Comparison of ENCODE assay signal across 8 cellular contexts in genomic region chr6:127342946-127343752, GRCh38. TPM values are rescaled to one million over a fixed set of nuclear protein-coding genes. Genes with fewer than 3 reads are reported as not detected.
DNase-seq lines count a peak whose midpoint lies in the region; ATAC-seq and TF ChIP-seq lines count a peak whose summit lies in the region.

A gene with protein sequence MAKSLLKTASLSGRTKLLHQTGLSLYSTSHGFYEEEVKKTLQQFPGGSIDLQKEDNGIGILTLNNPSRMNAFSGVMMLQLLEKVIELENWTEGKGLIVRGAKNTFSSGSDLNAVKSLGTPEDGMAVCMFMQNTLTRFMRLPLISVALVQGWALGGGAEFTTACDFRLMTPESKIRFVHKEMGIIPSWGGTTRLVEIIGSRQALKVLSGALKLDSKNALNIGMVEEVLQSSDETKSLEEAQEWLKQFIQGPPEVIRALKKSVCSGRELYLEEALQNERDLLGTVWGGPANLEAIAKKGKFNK (minus strand): TSS chr6:127343609. CDS start chr6:127331028, 12,581 bp downstream.

- H3K27ac ChIP-seq in Peyer's patch: peak within 1 kb of the TSS; percentile 77 to 90 (median 82)

- no peak for TF ChIP-seq RAD21 in Ishikawa (IDR thresholded peaks at IDR 0.05; ENCODE audit: low read depth)

- ATAC-seq in GM21619 (IDR thresholded peaks at IDR 0.05; ENCODE audit: unreplicated experiment): peak; percentile 77
- peak; percentile 87 to 90 for ATAC-seq in activated T-cell treated with anti-CD3 and anti-CD28 coated beads, Interleukin-2, amount 50 U/mL, for 72 hours (replicated peaks in 1 of 2)
- peak; percentile 89 to 90 for ATAC-seq in natural killer cell treated with Interleukin-12 subunit alpha and Interleukin-12 subunit beta and Interleukin-15 and Interleukin-18, amount 100 ng/mL, for 72 hours

- H3K27me3 Mint-ChIP-seq in activated T-cell treated with anti-CD3 and anti-CD28 coated beads, Interleukin-2, amount 50 U/mL, for 72 hours (ENCODE audit: low read depth): no peaks in the 10 kb centered on the region
- H3K27me3 Mint-ChIP-seq in natural killer cell treated with Interleukin-12 subunit alpha and Interleukin-12 subunit beta and Interleukin-15 and Interleukin-18, amount 100 ng/mL, for 72 hours: no peaks in the 10 kb centered on the region

- H3K36me3 Mint-ChIP-seq in activated T-cell treated with anti-CD3 and anti-CD28 coated beads, Interleukin-2, amount 50 U/mL, for 72 hours (ENCODE audit: insufficient read depth in 2 of 2): peaks cover 4 to 8% of the 10 kb centered on the region in 2 donors
- peaks cover 5% of the 10 kb centered on the region for H3K36me3 Mint-ChIP-seq in natural killer cell treated with Interleukin-12 subunit alpha and Interleukin-12 subunit beta and Interleukin-15 and Interleukin-18, amount 100 ng/mL, for 72 hours

- TF ChIP-seq POLR2A in Peyer's patch (IDR thresholded peaks at IDR 0.05): no peak

- no peak within 1 kb of the TSS for H3K27ac Mint-ChIP-seq in activated T-cell treated with anti-CD3 and anti-CD28 coated beads, Interleukin-2, amount 50 U/mL, for 72 hours
- no peak within 1 kb of the TSS for H3K27ac Mint-ChIP-seq in natural killer cell treated with Interleukin-12 subunit alpha and Interleukin-12 subunit beta and Interleukin-15 and Interleukin-18, amount 100 ng/mL, for 72 hours

- no peaks in the 10 kb centered on the region for H3K9me3 ChIP-seq in Peyer's patch

- H3K9me3 Mint-ChIP-seq in activated T-cell treated with anti-CD3 and anti-CD28 coated beads, Interleukin-2, amount 50 U/mL, for 72 hours: no peaks in the 10 kb centered on the region
- peaks cover 4% of the 10 kb centered on the region for H3K9me3 Mint-ChIP-seq in natural killer cell treated with Interleukin-12 subunit alpha and Interleukin-12 subunit beta and Interleukin-15 and Interleukin-18, amount 100 ng/mL, for 72 hours

- H3K4me3 ChIP-seq in Peyer's patch (peak within 1 kb of the TSS; percentile 66 to 84 (median 68)), fibroblast of pulmonary artery (replicated peaks; ENCODE audit: low read depth, low read length) (peak within 1 kb of the TSS; percentile 84)

- H3K4me1 Mint-ChIP-seq in activated T-cell treated with anti-CD3 and anti-CD28 coated beads, Interleukin-2, amount 50 U/mL, for 72 hours (ENCODE audit: low read depth): peaks cover 8% of the 10 kb centered on the region
- peaks cover 7 to 19% of the 10 kb centered on the region in 2 donors for H3K4me1 Mint-ChIP-seq in natural killer cell treated with Interleukin-12 subunit alpha and Interleukin-12 subunit beta and Interleukin-15 and Interleukin-18, amount 100 ng/mL, for 72 hours (ENCODE audit: low read depth in 2 of 2)

- peaks cover 0 to 21% (median 6%) of the 10 kb centered on the region in 4 donors for H3K4me1 ChIP-seq in Peyer's patch

- peak in 1 of 6 experiments; percentile 26 for TF ChIP-seq CTCF in Peyer's patch (IDR thresholded peaks at IDR 0.05)
- no peak for TF ChIP-seq CTCF in fibroblast of pulmonary artery (IDR thresholded peaks at IDR 0.05; ENCODE audit: low read length, missing control alignments)

- TF ChIP-seq EP300 in Ishikawa (IDR thresholded peaks at IDR 0.05; ENCODE audit: borderline replicate concordance): no peak

- peak; percentile 81 for DNase-seq in DMS53 (lab: John Stamatoyannopoulos, UW)
- peak; percentile 67 to 79 (median 78) for DNase-seq in Peyer's patch
- peak; percentile 77 to 78 for DNase-seq in activated T-cell treated with anti-CD3 and anti-CD28 coated beads, Interleukin-2, amount 50 U/mL, for 72 hours
- DNase-seq in fibroblast of pulmonary artery (ENCODE audit: low read depth): peak; percentile 76
- peak; percentile 81 for DNase-seq in natural killer cell treated with Interleukin-12 subunit alpha and Interleukin-12 subunit beta and Interleukin-15 and Interleukin-18, amount 100 ng/mL, for 72 hours (ENCODE audit: low spot score)
- DNase-seq in stimulated activated naive CD4-positive, alpha-beta T cell treated with Interleukin-2 at 50 U/mL for 16 hours (lab: John Stamatoyannopoulos, UW): peak; percentile 64

- H3K27me3 ChIP-seq in Peyer's patch: no peaks in the 10 kb centered on the region

- H3K36me3 ChIP-seq in Peyer's patch: no peaks in the 10 kb centered on the region

- H3K4me3 Mint-ChIP-seq in activated T-cell treated with anti-CD3 and anti-CD28 coated beads, Interleukin-2, amount 50 U/mL, for 72 hours: no peak within 1 kb of the TSS
- H3K4me3 Mint-ChIP-seq in natural killer cell treated with Interleukin-12 subunit alpha and Interleukin-12 subunit beta and Interleukin-15 and Interleukin-18, amount 100 ng/mL, for 72 hours: no peak within 1 kb of the TSS

TF ChIP-seq in Ishikawa, 13 proteins besides CTCF, POLR2A, EP300 and RAD21:
- TF ChIP-seq MAX (IDR thresholded peaks at IDR 0.05) (peak; percentile 79), TCF12 (IDR thresholded peaks at IDR 0.05; ENCODE audit: low read depth) (no peak), TAF1 (IDR thresholded peaks at IDR 0.05; ENCODE audit: low read depth) (peak; percentile 31; the same call in 1 of the 2 replicates), USF1 (IDR thresholded peaks at IDR 0.05) (0 out of 2 replicates have a peak, but pooled peaks have one; percentile 47)
- TF ChIP-seq, protein P1, sequence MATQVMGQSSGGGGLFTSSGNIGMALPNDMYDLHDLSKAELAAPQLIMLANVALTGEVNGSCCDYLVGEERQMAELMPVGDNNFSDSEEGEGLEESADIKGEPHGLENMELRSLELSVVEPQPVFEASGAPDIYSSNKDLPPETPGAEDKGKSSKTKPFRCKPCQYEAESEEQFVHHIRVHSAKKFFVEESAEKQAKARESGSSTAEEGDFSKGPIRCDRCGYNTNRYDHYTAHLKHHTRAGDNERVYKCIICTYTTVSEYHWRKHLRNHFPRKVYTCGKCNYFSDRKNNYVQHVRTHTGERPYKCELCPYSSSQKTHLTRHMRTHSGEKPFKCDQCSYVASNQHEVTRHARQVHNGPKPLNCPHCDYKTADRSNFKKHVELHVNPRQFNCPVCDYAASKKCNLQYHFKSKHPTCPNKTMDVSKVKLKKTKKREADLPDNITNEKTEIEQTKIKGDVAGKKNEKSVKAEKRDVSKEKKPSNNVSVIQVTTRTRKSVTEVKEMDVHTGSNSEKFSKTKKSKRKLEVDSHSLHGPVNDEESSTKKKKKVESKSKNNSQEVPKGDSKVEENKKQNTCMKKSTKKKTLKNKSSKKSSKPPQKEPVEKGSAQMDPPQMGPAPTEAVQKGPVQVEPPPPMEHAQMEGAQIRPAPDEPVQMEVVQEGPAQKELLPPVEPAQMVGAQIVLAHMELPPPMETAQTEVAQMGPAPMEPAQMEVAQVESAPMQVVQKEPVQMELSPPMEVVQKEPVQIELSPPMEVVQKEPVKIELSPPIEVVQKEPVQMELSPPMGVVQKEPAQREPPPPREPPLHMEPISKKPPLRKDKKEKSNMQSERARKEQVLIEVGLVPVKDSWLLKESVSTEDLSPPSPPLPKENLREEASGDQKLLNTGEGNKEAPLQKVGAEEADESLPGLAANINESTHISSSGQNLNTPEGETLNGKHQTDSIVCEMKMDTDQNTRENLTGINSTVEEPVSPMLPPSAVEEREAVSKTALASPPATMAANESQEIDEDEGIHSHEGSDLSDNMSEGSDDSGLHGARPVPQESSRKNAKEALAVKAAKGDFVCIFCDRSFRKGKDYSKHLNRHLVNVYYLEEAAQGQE (IDR thresholded peaks at IDR 0.05; ENCODE audit: low read depth): no peak

RNA-seq across cellular contexts. Expression of the gene that starts here (rescaled TPM):
- 10 to 100 TPM; 48.9 to 71.8 (median 60.0) TPM for total RNA-seq in Peyer's patch
- total RNA-seq in activated T-cell treated with anti-CD3 and anti-CD28 coated beads, Interleukin-2, amount 50 U/mL, for 72 hours: 10 to 100 TPM; 46.9 to 53.6 TPM
- total RNA-seq in natural killer cell treated with Interleukin-12 subunit alpha and Interleukin-12 subunit beta and Interleukin-15 and Interleukin-18, amount 100 ng/mL, for 72 hours: 10 to 100 TPM; 52.2 to 60.6 TPM

Comparison
In these comparisons a context has a peak if more than half of its experiments do, and no peak if none do; other contexts are left out.
1. Peak in every context shown above with its lines: DNase-seq, ATAC-seq, H3K4me3 ChIP-seq and H3K27ac ChIP-seq.